In the genomic region with DNA sequence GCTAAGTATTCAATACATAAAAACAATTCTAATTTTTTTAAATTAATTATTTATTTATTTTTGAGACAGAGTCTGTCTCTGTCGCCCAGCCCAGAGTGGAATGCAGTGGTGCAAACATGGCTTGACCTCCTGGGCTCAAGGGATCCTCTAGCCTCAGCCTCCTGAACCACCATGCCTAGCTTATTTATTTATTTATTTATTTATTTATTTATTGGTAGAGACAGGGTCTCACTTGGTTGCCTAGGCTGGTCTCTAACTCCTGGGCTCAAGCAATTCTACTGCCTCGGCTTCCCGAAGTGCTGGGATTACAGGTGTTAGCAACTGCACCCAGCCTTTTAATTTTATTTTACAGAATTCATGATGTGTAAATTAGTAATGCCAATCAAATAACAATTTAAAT, we compare ENCODE assay signal across 12 cellular contexts. TPM values are rescaled to one million over a fixed set of nuclear protein-coding genes. Genes with fewer than 3 reads are reported as not detected.
"Had no signal": no experiment of that assay in that cellular context is flagged by ENCODE, and none has a peak within 500 bp of the region (broad histone marks: within the 10 kb centered on the region; RNA-seq: fewer than 3 reads in every experiment).

No MANE protein-coding gene starts in this region.

- FAIRE-seq: H1, H54 had no signal

- H3K27ac ChIP-seq: GM23248 had no signal

- ATAC-seq: GM23338, HCT116 had no signal

- H3K4me2 ChIP-seq: GM23338 had no signal

- H3K9me3 ChIP-seq: HAP-1 had no signal

- H3K4me3 ChIP-seq: GM23248, GM23338, HAP-1 had no signal

- H3K9me3 Mint-ChIP-seq: HFFc6 had no signal

- H3K4me3 Mint-ChIP-seq: GM23338, H9, HFFc6 had no signal

- H3K36me3 ChIP-seq: HAP-1 had no signal

- H3K27ac Mint-ChIP-seq: GM23338, H9, HFFc6 had no signal

- DNase-seq: GM23248, GOT3, H7, H9, HCEC 1CT, HFFc6 had no signal

- H3K4me1 ChIP-seq: HAP-1 had no signal

RNA-seq across cellular contexts. Expression of a gene that starts 54.4 kb away (rescaled TPM):
- total RNA-seq: GM23248, GM23338, H1, H4, H7, H9, HFFc6 had no signal
- polyA plus RNA-seq: GM23248, GM23338, H1 had no signal
